ENCODE assay signal across 1 cellular context in genomic region chr4:176323511-176324160, GRCh38.
TF ChIP-seq lines count a peak whose summit lies in the region.

No MANE protein-coding gene starts in this region.

TF ChIP-seq in K562, 482 proteins besides CTCF, POLR2A, EP300 and RAD21:
- TF ChIP-seq TRIM28 (IDR thresholded peaks at IDR 0.05): no peak
- TF ChIP-seq PURB (CRISPR knock-in tag; IDR thresholded peaks at IDR 0.05; ENCODE audit: low read depth): no peak
- TF ChIP-seq MEIS2 (IDR thresholded peaks at IDR 0.05; ENCODE audit: partially characterized antibody): peak; percentile 51
- TF ChIP-seq CTCFL (IDR thresholded peaks at IDR 0.05; ENCODE audit: borderline replicate concordance, insufficient read depth, low read depth, low read length, poor library complexity, severe bottlenecking): no peak
- TF ChIP-seq, protein P1, sequence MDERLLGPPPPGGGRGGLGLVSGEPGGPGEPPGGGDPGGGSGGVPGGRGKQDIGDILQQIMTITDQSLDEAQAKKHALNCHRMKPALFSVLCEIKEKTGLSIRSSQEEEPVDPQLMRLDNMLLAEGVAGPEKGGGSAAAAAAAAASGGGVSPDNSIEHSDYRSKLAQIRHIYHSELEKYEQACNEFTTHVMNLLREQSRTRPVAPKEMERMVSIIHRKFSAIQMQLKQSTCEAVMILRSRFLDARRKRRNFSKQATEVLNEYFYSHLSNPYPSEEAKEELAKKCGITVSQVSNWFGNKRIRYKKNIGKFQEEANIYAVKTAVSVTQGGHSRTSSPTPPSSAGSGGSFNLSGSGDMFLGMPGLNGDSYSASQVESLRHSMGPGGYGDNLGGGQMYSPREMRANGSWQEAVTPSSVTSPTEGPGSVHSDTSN (CRISPR knock-in tag; IDR thresholded peaks at IDR 0.05; ENCODE audit: low read depth): no peak
- TF ChIP-seq, protein P1 (tag; conservative IDR thresholded peaks at IDR 0.05; ENCODE audit: low read depth): 0 out of 2 replicates have a peak, but pooled peaks have one; percentile 30
- TF ChIP-seq, protein P2, sequence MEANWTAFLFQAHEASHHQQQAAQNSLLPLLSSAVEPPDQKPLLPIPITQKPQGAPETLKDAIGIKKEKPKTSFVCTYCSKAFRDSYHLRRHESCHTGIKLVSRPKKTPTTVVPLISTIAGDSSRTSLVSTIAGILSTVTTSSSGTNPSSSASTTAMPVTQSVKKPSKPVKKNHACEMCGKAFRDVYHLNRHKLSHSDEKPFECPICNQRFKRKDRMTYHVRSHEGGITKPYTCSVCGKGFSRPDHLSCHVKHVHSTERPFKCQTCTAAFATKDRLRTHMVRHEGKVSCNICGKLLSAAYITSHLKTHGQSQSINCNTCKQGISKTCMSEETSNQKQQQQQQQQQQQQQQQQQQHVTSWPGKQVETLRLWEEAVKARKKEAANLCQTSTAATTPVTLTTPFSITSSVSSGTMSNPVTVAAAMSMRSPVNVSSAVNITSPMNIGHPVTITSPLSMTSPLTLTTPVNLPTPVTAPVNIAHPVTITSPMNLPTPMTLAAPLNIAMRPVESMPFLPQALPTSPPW (CRISPR knock-in tag; IDR thresholded peaks at IDR 0.05): no peak
- TF ChIP-seq, protein P3, sequence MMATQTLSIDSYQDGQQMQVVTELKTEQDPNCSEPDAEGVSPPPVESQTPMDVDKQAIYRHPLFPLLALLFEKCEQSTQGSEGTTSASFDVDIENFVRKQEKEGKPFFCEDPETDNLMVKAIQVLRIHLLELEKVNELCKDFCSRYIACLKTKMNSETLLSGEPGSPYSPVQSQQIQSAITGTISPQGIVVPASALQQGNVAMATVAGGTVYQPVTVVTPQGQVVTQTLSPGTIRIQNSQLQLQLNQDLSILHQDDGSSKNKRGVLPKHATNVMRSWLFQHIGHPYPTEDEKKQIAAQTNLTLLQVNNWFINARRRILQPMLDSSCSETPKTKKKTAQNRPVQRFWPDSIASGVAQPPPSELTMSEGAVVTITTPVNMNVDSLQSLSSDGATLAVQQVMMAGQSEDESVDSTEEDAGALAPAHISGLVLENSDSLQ (IDR thresholded peaks at IDR 0.05): peak; percentile 37; the same call in 1 of the 2 replicates
- TF ChIP-seq DNMT1 (IDR thresholded peaks at IDR 0.05): no peak
- TF ChIP-seq SMC3 (conservative IDR thresholded peaks at IDR 0.05; ENCODE audit: insufficient read depth, low read depth, low read length): no peak
- no peak for TF ChIP-seq GTF2E2 (tag; IDR thresholded peaks at IDR 0.05)
- TF ChIP-seq ETV1 (tag; conservative IDR thresholded peaks at IDR 0.05; ENCODE audit: low read depth): no peak
